In the genomic region with DNA sequence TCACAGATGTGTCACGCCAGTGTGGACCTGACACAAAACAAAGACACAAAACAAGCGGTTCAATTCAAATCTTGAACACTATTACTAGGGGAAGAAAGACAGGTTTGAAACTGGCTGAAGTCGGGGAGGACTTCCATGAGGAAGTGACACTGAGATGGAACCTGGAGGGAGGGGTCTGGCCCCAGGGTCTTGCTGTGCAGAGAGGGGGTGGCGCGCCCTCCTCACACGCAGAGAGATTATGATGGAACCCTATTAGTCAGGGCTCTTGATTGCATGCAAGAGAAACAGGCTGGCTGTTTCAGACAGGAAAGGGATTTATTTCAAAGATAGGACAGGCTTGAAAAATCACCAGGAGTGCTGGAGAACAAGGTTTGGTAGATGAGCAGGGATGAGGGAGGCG, we compare ENCODE assay signal across 1 cellular context.
TF ChIP-seq lines count a peak whose summit lies in the region.

No MANE protein-coding gene starts in this region.

TF ChIP-seq in SK-N-SH, 30 proteins besides CTCF, POLR2A, EP300 and RAD21 (continued from another document):
- TF ChIP-seq, protein P1, sequence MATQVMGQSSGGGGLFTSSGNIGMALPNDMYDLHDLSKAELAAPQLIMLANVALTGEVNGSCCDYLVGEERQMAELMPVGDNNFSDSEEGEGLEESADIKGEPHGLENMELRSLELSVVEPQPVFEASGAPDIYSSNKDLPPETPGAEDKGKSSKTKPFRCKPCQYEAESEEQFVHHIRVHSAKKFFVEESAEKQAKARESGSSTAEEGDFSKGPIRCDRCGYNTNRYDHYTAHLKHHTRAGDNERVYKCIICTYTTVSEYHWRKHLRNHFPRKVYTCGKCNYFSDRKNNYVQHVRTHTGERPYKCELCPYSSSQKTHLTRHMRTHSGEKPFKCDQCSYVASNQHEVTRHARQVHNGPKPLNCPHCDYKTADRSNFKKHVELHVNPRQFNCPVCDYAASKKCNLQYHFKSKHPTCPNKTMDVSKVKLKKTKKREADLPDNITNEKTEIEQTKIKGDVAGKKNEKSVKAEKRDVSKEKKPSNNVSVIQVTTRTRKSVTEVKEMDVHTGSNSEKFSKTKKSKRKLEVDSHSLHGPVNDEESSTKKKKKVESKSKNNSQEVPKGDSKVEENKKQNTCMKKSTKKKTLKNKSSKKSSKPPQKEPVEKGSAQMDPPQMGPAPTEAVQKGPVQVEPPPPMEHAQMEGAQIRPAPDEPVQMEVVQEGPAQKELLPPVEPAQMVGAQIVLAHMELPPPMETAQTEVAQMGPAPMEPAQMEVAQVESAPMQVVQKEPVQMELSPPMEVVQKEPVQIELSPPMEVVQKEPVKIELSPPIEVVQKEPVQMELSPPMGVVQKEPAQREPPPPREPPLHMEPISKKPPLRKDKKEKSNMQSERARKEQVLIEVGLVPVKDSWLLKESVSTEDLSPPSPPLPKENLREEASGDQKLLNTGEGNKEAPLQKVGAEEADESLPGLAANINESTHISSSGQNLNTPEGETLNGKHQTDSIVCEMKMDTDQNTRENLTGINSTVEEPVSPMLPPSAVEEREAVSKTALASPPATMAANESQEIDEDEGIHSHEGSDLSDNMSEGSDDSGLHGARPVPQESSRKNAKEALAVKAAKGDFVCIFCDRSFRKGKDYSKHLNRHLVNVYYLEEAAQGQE (IDR thresholded peaks at IDR 0.05; ENCODE audit: low read depth, low read length), result no peak
- no peak for TF ChIP-seq TCF12 (IDR thresholded peaks at IDR 0.05)
TF ChIP-seq in SK-N-SH: peak in this region for 0.
